In the genomic region with DNA sequence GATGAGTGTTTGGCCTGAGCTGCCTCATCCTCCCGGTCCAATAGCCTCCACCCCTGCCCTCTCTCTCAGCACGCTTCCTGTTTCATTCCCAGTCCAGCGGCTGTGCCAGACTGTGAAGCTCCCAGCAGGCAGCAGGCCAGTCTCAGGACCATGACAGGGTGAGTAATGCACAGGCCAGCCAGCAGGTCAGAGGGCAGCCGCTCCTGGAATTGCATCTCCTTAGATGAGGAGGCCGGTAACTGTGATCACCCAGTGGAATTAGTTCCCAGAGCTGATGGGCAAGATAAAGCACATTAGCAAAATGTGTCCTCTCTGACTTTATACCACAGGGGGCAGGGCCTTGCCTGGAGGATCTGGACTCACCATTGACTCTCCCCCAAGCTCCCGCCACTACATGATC, we compare ENCODE assay signal across 11 cellular contexts.
DNase-seq lines count a peak whose midpoint lies in the region; ATAC-seq and TF ChIP-seq lines count a peak whose summit lies in the region.
"Had no signal": no experiment of that assay in that cellular context is flagged by ENCODE, and none has a peak within 500 bp of the region (broad histone marks: within the 10 kb centered on the region; RNA-seq: fewer than 3 reads in every experiment).

No MANE protein-coding gene starts in this region.

- DNase-seq in AG10803 (ENCODE audit: low read depth) (peak; percentile 55), PC-3 (peak; percentile 98), fibroblast of the aortic adventitia (ENCODE audit: low read depth) (peak; percentile 81), neural crest cell (ENCODE audit: low read depth, low spot score) (no peak), NCI-H446 treated with DMSO at 0.1 percent for 48 hours (lab: John Stamatoyannopoulos, UW) (no peak), NCI-H526 treated with DMSO at 0.1 percent for 48 hours (lab: John Stamatoyannopoulos, UW) (no peak), NCI-H510A (lab: John Stamatoyannopoulos, UW) (no peak)
- DNase-seq: effector memory CD4-positive, alpha-beta T cell; naive B cell; T-helper 1 cell had no signal

- H3K27ac ChIP-seq in PC-3 (ENCODE audit: low read length): peak overlapping the region; percentile 96

- H3K4me3 Mint-ChIP-seq in neural crest cell: peak overlapping the region; percentile 9
- H3K4me3 Mint-ChIP-seq: naive B cell had no signal

- H3K9me3 Mint-ChIP-seq in neural crest cell: peaks cover 2% of the 10 kb centered on the region
- H3K9me3 Mint-ChIP-seq: naive B cell had no signal

- H3K27me3 Mint-ChIP-seq in neural crest cell (ENCODE audit: low read depth): no peaks in the 10 kb centered on the region
- H3K27me3 Mint-ChIP-seq: naive B cell had no signal

- peak overlapping the region; percentile 67; the same call in 1 of the 2 replicates for H3K4me2 ChIP-seq in PC-3 (ENCODE audit: low read length)

- peak overlapping the region; percentile 87 for H3K27ac Mint-ChIP-seq in neural crest cell (ENCODE audit: unreplicated experiment)

- H3K27me3 ChIP-seq in PC-3 (ENCODE audit: low read length): no peaks in the 10 kb centered on the region

- no peaks in the 10 kb centered on the region for H3K79me2 ChIP-seq in PC-3 (ENCODE audit: low read length)

- POLR2A ChIA-PET in PC-3 (lab: Charles Lee; ENCODE audit: unreplicated experiment): interaction anchor here (0.5 to 0.9 kb wide), 3 partner anchors 52 to 182 kb away, joined by 3 to 7 read pairs (median 6); no protein-coding TSS in a partner anchor

- BruUV-seq in PC-3 (replicated peaks; lab: Mats Ljungman, UMichigan): no TSS peak

- no peaks in the 10 kb centered on the region for H3K9me3 ChIP-seq in PC-3 (ENCODE audit: low read length)

- no peaks in the 10 kb centered on the region for H3K36me3 Mint-ChIP-seq in neural crest cell (ENCODE audit: low read depth)
- H3K36me3 Mint-ChIP-seq: naive B cell had no signal

- H3K4me1 Mint-ChIP-seq in neural crest cell: peaks cover 35% of the 10 kb centered on the region

- CTCF ChIA-PET in PC-3 (lab: Charles Lee): interaction anchor here (0.9 to 1.8 kb wide), 4 partner anchors 112 to 296 kb away, joined by 4 read pairs; no protein-coding TSS in a partner anchor

- H3F3A ChIP-seq in PC-3 (ENCODE audit: low read length, unreplicated experiment): peaks cover 6% of the 10 kb centered on the region

- no peaks in the 10 kb centered on the region for H3K36me3 ChIP-seq in PC-3 (ENCODE audit: low read depth, low read length)

- peak; percentile 52 for ATAC-seq in PC-3
- ATAC-seq in GM21447 (IDR thresholded peaks at IDR 0.05; ENCODE audit: unreplicated experiment): no peak

- H3K4me3 ChIP-seq in AG10803 (ENCODE audit: low read length) (no peak overlapping the region), PC-3 (ENCODE audit: low read length) (no peak overlapping the region), fibroblast of the aortic adventitia (ENCODE audit: low read depth, low read length) (no peak overlapping the region)

- H2AFZ ChIP-seq in PC-3 (ENCODE audit: low read length): no peak overlapping the region

- H3K4me1 ChIP-seq in PC-3 (ENCODE audit: insufficient read depth, low read length): peaks cover 51% of the 10 kb centered on the region

- TF ChIP-seq CTCF in AG10803 (conservative IDR thresholded peaks at IDR 0.05; ENCODE audit: low read length): no peak
- TF ChIP-seq CTCF in PC-3 (conservative IDR thresholded peaks at IDR 0.05; ENCODE audit: low read depth, low read length): no peak
- TF ChIP-seq CTCF in fibroblast of the aortic adventitia (IDR thresholded peaks at IDR 0.05; ENCODE audit: insufficient read depth, low read length): peak; percentile 15
- no peak for TF ChIP-seq CTCF in neural crest cell (conservative IDR thresholded peaks at IDR 0.05)

- no peaks in the 10 kb centered on the region for H4K20me1 ChIP-seq in PC-3 (ENCODE audit: low read length)

- peak overlapping the region; percentile 78; the same call in 1 of the 2 replicates for H3K9ac ChIP-seq in PC-3 (ENCODE audit: low read length)

- intact Hi-C loops in PC-3 (cut with micrococcal nuclease): loop anchor here (10.0 kb wide), 1 partner anchor 159 kb away; no protein-coding TSS in a partner anchor

- H3K9me2 ChIP-seq in PC-3 (replicated peaks; ENCODE audit: low read length): no peaks in the 10 kb centered on the region

Comparison
In these comparisons a context has a peak if more than half of its experiments do, and no peak if none do; other contexts are left out.
1. DNase-seq: peak in AG10803 (single experiment), PC-3 (single experiment) and fibroblast of the aortic adventitia (single experiment); none in neural crest cell (single experiment), NCI-H446 treated with DMSO at 0.1 percent for 48 hours (single experiment), NCI-H526 treated with DMSO at 0.1 percent for 48 hours (single experiment) and NCI-H510A (single experiment).